In the genomic region with DNA sequence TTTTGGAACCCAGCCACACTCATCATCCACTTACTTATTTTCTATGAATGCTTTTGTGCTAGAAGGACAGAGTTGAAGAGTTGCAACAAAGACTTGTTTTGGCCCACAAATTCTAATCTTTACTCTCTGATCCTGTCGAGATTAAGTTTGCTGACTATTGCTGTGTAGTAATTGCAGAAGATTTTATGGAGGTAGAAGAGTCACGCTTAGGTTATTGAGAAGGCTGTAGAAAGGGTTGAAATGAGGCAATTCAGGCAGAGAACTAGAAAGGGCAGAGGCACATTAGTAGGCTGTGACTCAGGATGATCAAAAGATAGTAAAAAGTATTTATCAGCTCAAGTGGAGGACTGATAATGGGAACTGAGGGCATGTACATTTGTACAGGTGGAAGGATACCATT, we compare ENCODE assay signal across 18 cellular contexts.
"Had no signal": no experiment of that assay in that cellular context is flagged by ENCODE, and none has a peak within 500 bp of the region (broad histone marks: within the 10 kb centered on the region; RNA-seq: fewer than 3 reads in every experiment).

No MANE protein-coding gene starts in this region.

- H3K27ac Mint-ChIP-seq: activated naive CD8-positive, alpha-beta T cell treated with anti-CD3 and anti-CD28 coated beads, Interleukin-2, amount 50 U/mL, for 24 hours; activated T-helper 1 cell treated with anti-CD3 and anti-CD28 coated beads, Interleukin-12 subunit alpha, Interleukin-12 subunit beta, Interleukin-2, Interleukin-4 antibody, amounts not matched to agents 30 ng/mL and 10 ng/mL and 1 ng/mL, durations not matched to agents 14 hours and 24 hours and 36 hours; stimulated activated naive CD8-positive, alpha-beta T cell treated with anti-CD3 and anti-CD28 coated beads, Interleukin-15, Interleukin-2, amounts not matched to agents 100 ng/mL and 50 ng/mL, for 24 hours had no signal

- ATAC-seq: activated CD4-positive, CD25-positive, alpha-beta regulatory T cell treated with anti-CD3 and anti-CD28 coated beads, Interleukin-2, amount 50 U/mL, for 24 hours; activated naive CD8-positive, alpha-beta T cell treated with anti-CD3 and anti-CD28 coated beads, Interleukin-2, amount 50 U/mL, for 24 hours; esophagus mucosa; left cardiac atrium; lower lobe of right lung; right lobe of liver had no signal

- H3K4me2 ChIP-seq: smooth muscle cell had no signal

- H3K9me3 Mint-ChIP-seq: activated naive CD8-positive, alpha-beta T cell treated with anti-CD3 and anti-CD28 coated beads, Interleukin-2, amount 50 U/mL, for 24 hours; activated T-helper 1 cell treated with anti-CD3 and anti-CD28 coated beads, Interleukin-12 subunit alpha, Interleukin-12 subunit beta, Interleukin-2, Interleukin-4 antibody, amounts not matched to agents 30 ng/mL and 10 ng/mL and 1 ng/mL, durations not matched to agents 14 hours and 24 hours and 36 hours; stimulated activated naive CD8-positive, alpha-beta T cell treated with anti-CD3 and anti-CD28 coated beads, Interleukin-15, Interleukin-2, amounts not matched to agents 100 ng/mL and 50 ng/mL, for 24 hours had no signal

- DNase-seq: activated CD4-positive, alpha-beta T cell treated with anti-CD3 and anti-CD28 coated beads, Interleukin-2, amount 50 U/mL, for 1 hour; activated CD8-positive, alpha-beta memory T cell treated with anti-CD3 and anti-CD28 coated beads for 24 hours; activated naive CD4-positive, alpha-beta T cell treated with Interleukin-2 at 50 U/mL for 16 hours; activated naive CD8-positive, alpha-beta T cell treated with anti-CD3 and anti-CD28 coated beads, Interleukin-2, amount 50 U/mL, for 24 hours; dorsolateral prefrontal cortex; glutamatergic neuron; left cardiac atrium; lower lobe of right lung; midbrain; ovary; right lobe of liver; upper lobe of left lung had no signal

- H3K9me3 ChIP-seq: lower lobe of right lung, ovary, right lobe of liver, upper lobe of left lung had no signal

- H3K4me1 ChIP-seq: lower lobe of right lung, right lobe of liver, upper lobe of left lung had no signal

- H3K4me3 Mint-ChIP-seq: activated naive CD8-positive, alpha-beta T cell treated with anti-CD3 and anti-CD28 coated beads, Interleukin-2, amount 50 U/mL, for 24 hours; activated T-helper 1 cell treated with anti-CD3 and anti-CD28 coated beads, Interleukin-12 subunit alpha, Interleukin-12 subunit beta, Interleukin-2, Interleukin-4 antibody, amounts not matched to agents 30 ng/mL and 10 ng/mL and 1 ng/mL, durations not matched to agents 14 hours and 24 hours and 36 hours; stimulated activated naive CD8-positive, alpha-beta T cell treated with anti-CD3 and anti-CD28 coated beads, Interleukin-15, Interleukin-2, amounts not matched to agents 100 ng/mL and 50 ng/mL, for 24 hours had no signal

- H3K27ac ChIP-seq: cardiac muscle cell, lower lobe of right lung, ovary, right lobe of liver, upper lobe of left lung had no signal

- H3K36me3 ChIP-seq: cardiac muscle cell, lower lobe of right lung, ovary, right lobe of liver, upper lobe of left lung had no signal

- H3K27me3 ChIP-seq: cardiac muscle cell, dorsolateral prefrontal cortex, ovary, right lobe of liver, upper lobe of left lung had no signal

- H3K4me3 ChIP-seq: cardiac muscle cell, dorsolateral prefrontal cortex, lower lobe of right lung, ovary, right lobe of liver, smooth muscle cell, upper lobe of left lung had no signal

- H3K4me1 Mint-ChIP-seq: activated naive CD8-positive, alpha-beta T cell treated with anti-CD3 and anti-CD28 coated beads, Interleukin-2, amount 50 U/mL, for 24 hours had no signal
